In genomic region chr9:105257767-105258166, GRCh38 we compare ENCODE assay signal across 1 cellular context.
TF ChIP-seq lines count a peak whose summit lies in the region.

No MANE protein-coding gene starts in this region.

TF ChIP-seq in H1, 55 proteins besides CTCF, POLR2A, EP300 and RAD21:
- TF ChIP-seq ATF2 (IDR thresholded peaks at IDR 0.05; ENCODE audit: low read length) (no peak), CBX5 (IDR thresholded peaks at IDR 0.05; ENCODE audit: low read depth, low read length) (no peak), GABPA (IDR thresholded peaks at IDR 0.05; ENCODE audit: borderline replicate concordance, insufficient read depth, low read length) (no peak), NRF1 (IDR thresholded peaks at IDR 0.05; ENCODE audit: low read depth, low read length) (no peak), TBP (IDR thresholded peaks at IDR 0.05; ENCODE audit: low read depth, low read length) (no peak), RXRA (IDR thresholded peaks at IDR 0.05; ENCODE audit: insufficient read depth, low read depth, low read length) (no peak), CTBP2 (IDR thresholded peaks at IDR 0.05; ENCODE audit: borderline replicate concordance, insufficient read depth, insufficient read length, low read length) (no peak), KDM1A (IDR thresholded peaks at IDR 0.05; ENCODE audit: borderline replicate concordance, low read length) (no peak), CEBPB (IDR thresholded peaks at IDR 0.05; ENCODE audit: low read depth, low read length) (no peak), JUND (IDR thresholded peaks at IDR 0.05; ENCODE audit: low read length) (no peak), EGR1 (IDR thresholded peaks at IDR 0.05; ENCODE audit: borderline replicate concordance, low read depth, low read length) (no peak)
- TF ChIP-seq, protein P1, sequence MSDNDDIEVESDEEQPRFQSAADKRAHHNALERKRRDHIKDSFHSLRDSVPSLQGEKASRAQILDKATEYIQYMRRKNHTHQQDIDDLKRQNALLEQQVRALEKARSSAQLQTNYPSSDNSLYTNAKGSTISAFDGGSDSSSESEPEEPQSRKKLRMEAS (IDR thresholded peaks at IDR 0.05), result no peak
- TF ChIP-seq, protein P2, sequence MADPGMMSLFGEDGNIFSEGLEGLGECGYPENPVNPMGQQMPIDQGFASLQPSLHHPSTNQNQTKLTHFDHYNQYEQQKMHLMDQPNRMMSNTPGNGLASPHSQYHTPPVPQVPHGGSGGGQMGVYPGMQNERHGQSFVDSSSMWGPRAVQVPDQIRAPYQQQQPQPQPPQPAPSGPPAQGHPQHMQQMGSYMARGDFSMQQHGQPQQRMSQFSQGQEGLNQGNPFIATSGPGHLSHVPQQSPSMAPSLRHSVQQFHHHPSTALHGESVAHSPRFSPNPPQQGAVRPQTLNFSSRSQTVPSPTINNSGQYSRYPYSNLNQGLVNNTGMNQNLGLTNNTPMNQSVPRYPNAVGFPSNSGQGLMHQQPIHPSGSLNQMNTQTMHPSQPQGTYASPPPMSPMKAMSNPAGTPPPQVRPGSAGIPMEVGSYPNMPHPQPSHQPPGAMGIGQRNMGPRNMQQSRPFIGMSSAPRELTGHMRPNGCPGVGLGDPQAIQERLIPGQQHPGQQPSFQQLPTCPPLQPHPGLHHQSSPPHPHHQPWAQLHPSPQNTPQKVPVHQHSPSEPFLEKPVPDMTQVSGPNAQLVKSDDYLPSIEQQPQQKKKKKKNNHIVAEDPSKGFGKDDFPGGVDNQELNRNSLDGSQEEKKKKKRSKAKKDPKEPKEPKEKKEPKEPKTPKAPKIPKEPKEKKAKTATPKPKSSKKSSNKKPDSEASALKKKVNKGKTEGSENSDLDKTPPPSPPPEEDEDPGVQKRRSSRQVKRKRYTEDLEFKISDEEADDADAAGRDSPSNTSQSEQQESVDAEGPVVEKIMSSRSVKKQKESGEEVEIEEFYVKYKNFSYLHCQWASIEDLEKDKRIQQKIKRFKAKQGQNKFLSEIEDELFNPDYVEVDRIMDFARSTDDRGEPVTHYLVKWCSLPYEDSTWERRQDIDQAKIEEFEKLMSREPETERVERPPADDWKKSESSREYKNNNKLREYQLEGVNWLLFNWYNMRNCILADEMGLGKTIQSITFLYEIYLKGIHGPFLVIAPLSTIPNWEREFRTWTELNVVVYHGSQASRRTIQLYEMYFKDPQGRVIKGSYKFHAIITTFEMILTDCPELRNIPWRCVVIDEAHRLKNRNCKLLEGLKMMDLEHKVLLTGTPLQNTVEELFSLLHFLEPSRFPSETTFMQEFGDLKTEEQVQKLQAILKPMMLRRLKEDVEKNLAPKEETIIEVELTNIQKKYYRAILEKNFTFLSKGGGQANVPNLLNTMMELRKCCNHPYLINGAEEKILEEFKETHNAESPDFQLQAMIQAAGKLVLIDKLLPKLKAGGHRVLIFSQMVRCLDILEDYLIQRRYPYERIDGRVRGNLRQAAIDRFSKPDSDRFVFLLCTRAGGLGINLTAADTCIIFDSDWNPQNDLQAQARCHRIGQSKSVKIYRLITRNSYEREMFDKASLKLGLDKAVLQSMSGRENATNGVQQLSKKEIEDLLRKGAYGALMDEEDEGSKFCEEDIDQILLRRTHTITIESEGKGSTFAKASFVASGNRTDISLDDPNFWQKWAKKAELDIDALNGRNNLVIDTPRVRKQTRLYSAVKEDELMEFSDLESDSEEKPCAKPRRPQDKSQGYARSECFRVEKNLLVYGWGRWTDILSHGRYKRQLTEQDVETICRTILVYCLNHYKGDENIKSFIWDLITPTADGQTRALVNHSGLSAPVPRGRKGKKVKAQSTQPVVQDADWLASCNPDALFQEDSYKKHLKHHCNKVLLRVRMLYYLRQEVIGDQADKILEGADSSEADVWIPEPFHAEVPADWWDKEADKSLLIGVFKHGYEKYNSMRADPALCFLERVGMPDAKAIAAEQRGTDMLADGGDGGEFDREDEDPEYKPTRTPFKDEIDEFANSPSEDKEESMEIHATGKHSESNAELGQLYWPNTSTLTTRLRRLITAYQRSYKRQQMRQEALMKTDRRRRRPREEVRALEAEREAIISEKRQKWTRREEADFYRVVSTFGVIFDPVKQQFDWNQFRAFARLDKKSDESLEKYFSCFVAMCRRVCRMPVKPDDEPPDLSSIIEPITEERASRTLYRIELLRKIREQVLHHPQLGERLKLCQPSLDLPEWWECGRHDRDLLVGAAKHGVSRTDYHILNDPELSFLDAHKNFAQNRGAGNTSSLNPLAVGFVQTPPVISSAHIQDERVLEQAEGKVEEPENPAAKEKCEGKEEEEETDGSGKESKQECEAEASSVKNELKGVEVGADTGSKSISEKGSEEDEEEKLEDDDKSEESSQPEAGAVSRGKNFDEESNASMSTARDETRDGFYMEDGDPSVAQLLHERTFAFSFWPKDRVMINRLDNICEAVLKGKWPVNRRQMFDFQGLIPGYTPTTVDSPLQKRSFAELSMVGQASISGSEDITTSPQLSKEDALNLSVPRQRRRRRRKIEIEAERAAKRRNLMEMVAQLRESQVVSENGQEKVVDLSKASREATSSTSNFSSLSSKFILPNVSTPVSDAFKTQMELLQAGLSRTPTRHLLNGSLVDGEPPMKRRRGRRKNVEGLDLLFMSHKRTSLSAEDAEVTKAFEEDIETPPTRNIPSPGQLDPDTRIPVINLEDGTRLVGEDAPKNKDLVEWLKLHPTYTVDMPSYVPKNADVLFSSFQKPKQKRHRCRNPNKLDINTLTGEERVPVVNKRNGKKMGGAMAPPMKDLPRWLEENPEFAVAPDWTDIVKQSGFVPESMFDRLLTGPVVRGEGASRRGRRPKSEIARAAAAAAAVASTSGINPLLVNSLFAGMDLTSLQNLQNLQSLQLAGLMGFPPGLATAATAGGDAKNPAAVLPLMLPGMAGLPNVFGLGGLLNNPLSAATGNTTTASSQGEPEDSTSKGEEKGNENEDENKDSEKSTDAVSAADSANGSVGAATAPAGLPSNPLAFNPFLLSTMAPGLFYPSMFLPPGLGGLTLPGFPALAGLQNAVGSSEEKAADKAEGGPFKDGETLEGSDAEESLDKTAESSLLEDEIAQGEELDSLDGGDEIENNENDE (IDR thresholded peaks at IDR 0.05; ENCODE audit: insufficient replicate concordance, low read length), result no peak
